In the genomic region with DNA sequence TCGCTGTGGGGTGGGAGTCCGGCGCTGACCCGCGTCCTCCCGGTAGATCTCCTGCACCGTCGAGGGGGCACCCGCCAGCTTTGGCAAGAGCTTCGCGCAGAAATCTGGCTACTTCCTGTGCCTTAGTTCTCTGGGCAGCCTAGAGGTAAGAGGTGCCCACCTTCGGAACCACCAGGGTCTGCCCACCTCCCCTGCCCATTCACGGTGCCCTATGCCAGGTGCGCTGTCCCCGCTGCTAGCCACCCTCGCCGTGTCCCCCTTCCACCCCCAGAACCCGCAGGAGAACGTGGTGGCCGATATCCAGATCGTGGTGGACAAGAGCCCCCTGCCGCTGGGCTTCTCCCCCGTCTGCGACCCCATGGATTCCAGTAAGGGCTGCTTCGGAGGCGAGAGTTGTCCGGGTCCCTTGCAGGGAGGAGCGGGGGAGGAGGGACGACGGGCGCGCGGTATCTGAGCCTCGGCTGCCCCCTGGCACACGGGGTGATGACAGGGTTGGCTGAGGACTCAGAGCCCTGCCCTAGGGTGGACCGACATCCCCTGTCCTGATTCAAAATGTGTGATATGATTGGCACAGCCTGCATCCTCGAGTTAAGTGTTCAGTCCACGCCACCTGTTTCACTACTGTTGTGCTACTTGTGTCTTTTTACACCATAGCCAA, we compare ENCODE assay signal across 1 cellular context.
TF ChIP-seq lines count a peak whose summit lies in the region.

No MANE protein-coding gene starts in this region.

TF ChIP-seq in IMR-90, 13 proteins besides CTCF, POLR2A, EP300 and RAD21:
- TF ChIP-seq RCOR1 (IDR thresholded peaks at IDR 0.05; ENCODE audit: insufficient replicate concordance, low read length) = no peak
- no peak for TF ChIP-seq CHD1 (IDR thresholded peaks at IDR 0.05; ENCODE audit: low read depth, low read length)
- no peak for TF ChIP-seq MAZ (IDR thresholded peaks at IDR 0.05; ENCODE audit: borderline replicate concordance, low read depth, low read length)
- TF ChIP-seq MXI1 (IDR thresholded peaks at IDR 0.05; ENCODE audit: borderline replicate concordance, low read depth, low read length) = no peak
- no peak for TF ChIP-seq BHLHE40 (IDR thresholded peaks at IDR 0.05; ENCODE audit: low read depth, low read length)
- TF ChIP-seq NFE2L2 (IDR thresholded peaks at IDR 0.05; ENCODE audit: low read depth, low read length) = no peak
- no peak for TF ChIP-seq CEBPB (IDR thresholded peaks at IDR 0.05; ENCODE audit: low read depth, low read length)
- no peak for TF ChIP-seq FOS (IDR thresholded peaks at IDR 0.05; ENCODE audit: low read depth, low read length)
- TF ChIP-seq MAFK (IDR thresholded peaks at IDR 0.05; ENCODE audit: low read depth, low read length) = no peak
- TF ChIP-seq, protein P1, sequence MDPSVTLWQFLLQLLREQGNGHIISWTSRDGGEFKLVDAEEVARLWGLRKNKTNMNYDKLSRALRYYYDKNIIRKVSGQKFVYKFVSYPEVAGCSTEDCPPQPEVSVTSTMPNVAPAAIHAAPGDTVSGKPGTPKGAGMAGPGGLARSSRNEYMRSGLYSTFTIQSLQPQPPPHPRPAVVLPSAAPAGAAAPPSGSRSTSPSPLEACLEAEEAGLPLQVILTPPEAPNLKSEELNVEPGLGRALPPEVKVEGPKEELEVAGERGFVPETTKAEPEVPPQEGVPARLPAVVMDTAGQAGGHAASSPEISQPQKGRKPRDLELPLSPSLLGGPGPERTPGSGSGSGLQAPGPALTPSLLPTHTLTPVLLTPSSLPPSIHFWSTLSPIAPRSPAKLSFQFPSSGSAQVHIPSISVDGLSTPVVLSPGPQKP (IDR thresholded peaks at IDR 0.05; ENCODE audit: borderline replicate concordance, low read depth, low read length) = no peak
- TF ChIP-seq SMC3 (IDR thresholded peaks at IDR 0.05; ENCODE audit: low read depth, low read length) = no peak
- TF ChIP-seq RFX5 (IDR thresholded peaks at IDR 0.05; ENCODE audit: low read depth, low read length) = no peak
